ENCODE assay signal across 23 cellular contexts in genomic region chr1:12220890-12221289, GRCh38.
"Had no signal": no experiment of that assay in that cellular context is flagged by ENCODE, and none has a peak within 500 bp of the region (broad histone marks: within the 10 kb centered on the region; RNA-seq: fewer than 3 reads in every experiment).

No MANE protein-coding gene starts in this region.

- H3K9ac ChIP-seq: neural progenitor cell had no signal

- H3K4me2 ChIP-seq: neural progenitor cell, smooth muscle cell had no signal

- H3K27ac ChIP-seq: colonic mucosa, esophagus muscularis mucosa, gastroesophageal sphincter, heart right ventricle, lower lobe of right lung, neural progenitor cell, ovary, stomach, thyroid gland had no signal

- H3K4me3 ChIP-seq: colonic mucosa, esophagus muscularis mucosa, gastroesophageal sphincter, heart right ventricle, lower lobe of right lung, neural progenitor cell, ovary, smooth muscle cell, stomach, thyroid gland had no signal

- DNase-seq: colonic mucosa; dermis blood vessel endothelial cell; effector memory CD4-positive, alpha-beta T cell; heart right ventricle; hippocampal formation; kidney glomerular epithelial cell; left colon; left ventricle myocardium superior; lower lobe of right lung; nucleus accumbens; ovary; posterior cingulate gyrus; stimulated activated CD4-positive, alpha-beta T cell treated with anti-CD3 and anti-CD28 coated beads, Interleukin-2, amount 100 ng/mL, for 24 hours; stimulated activated CD4-positive, alpha-beta T cell treated with anti-CD3 and anti-CD28 coated beads, Interleukin-4, amount 100 ng/mL, for 24 hours; stimulated activated naive CD4-positive, alpha-beta T cell treated with Interleukin-2 at 50 U/mL for 16 hours; stomach; thyroid gland had no signal

- H3K27me3 ChIP-seq: colonic mucosa, esophagus muscularis mucosa, heart right ventricle, neural progenitor cell, ovary, stomach, thyroid gland had no signal

- H3K4me1 ChIP-seq: colonic mucosa, esophagus muscularis mucosa, gastroesophageal sphincter, heart right ventricle, lower lobe of right lung, neural progenitor cell, stomach, thyroid gland had no signal

- H2AFZ ChIP-seq: neural progenitor cell had no signal

- H3K36me3 ChIP-seq: colonic mucosa, esophagus muscularis mucosa, gastroesophageal sphincter, heart right ventricle, lower lobe of right lung, neural progenitor cell, ovary, stomach, thyroid gland had no signal

- FAIRE-seq: endothelial cell of umbilical vein, islet of Langerhans had no signal

- H3K9me3 ChIP-seq: colonic mucosa, lower lobe of right lung, ovary, thyroid gland had no signal
